Comparison of ENCODE assay signal across 8 cellular contexts in genomic region chr22:36277482-36278291, GRCh38.
DNase-seq lines count a peak whose midpoint lies in the region; ATAC-seq lines count a peak whose summit lies in the region.

No MANE protein-coding gene starts in this region.

- H3K4me3 ChIP-seq in iPS-15b (ENCODE audit: low read depth, low read length), result no peak overlapping the region

- H3K4me1 ChIP-seq in iPS-15b (ENCODE audit: control insufficient read depth, insufficient read depth, low read length), result no peaks in the 10 kb centered on the region

- peak overlapping the region; percentile 24 for H3K9ac ChIP-seq in iPS-15b (ENCODE audit: low read depth, low read length)

- DNase-seq in DMS53 (lab: John Stamatoyannopoulos, UW) (peak; percentile 60), HuH-7 (ENCODE audit: low spot score) (peak; percentile 84), T-helper 9 cell (peak; percentile 58), astrocyte of the hippocampus (ENCODE audit: low read depth, low spot score) (peak; percentile 75), putamen (ENCODE audit: low spot score) (no peak)
- peak; percentile 43 to 71 for DNase-seq in stimulated activated CD4-positive, alpha-beta T cell treated with anti-CD3 and anti-CD28 coated beads, Interleukin-15, amount 100 ng/mL, for 48 hours (ENCODE audit: low read depth in 2 of 2)

- H3K9me3 ChIP-seq in iPS-15b (ENCODE audit: control insufficient read depth, insufficient read depth, low read length), result no peaks in the 10 kb centered on the region

- no peak for ATAC-seq in HG02642 (IDR thresholded peaks at IDR 0.05; ENCODE audit: poor library complexity, unreplicated experiment)

- no peaks in the 10 kb centered on the region for H3K27me3 ChIP-seq in iPS-15b (ENCODE audit: control insufficient read depth, insufficient read depth, low read length)

- H3K36me3 ChIP-seq in iPS-15b (ENCODE audit: control insufficient read depth, insufficient read depth, low read length), result peaks cover 15% of the 10 kb centered on the region
